Comparison of ENCODE assay signal across 15 cellular contexts in genomic region chr6:105711216-105711615, GRCh38.
DNase-seq lines count a peak whose midpoint lies in the region; ATAC-seq, FAIRE-seq and TF ChIP-seq lines count a peak whose summit lies in the region.
"Had no signal": no experiment of that assay in that cellular context is flagged by ENCODE, and none has a peak within 500 bp of the region (broad histone marks: within the 10 kb centered on the region; RNA-seq: fewer than 3 reads in every experiment).

No MANE protein-coding gene starts in this region.

- H3K9ac ChIP-seq in astrocyte (ENCODE audit: low read length) = no peak overlapping the region

- H3K27me3 ChIP-seq in astrocyte (ENCODE audit: insufficient read depth, low read length) = no peaks in the 10 kb centered on the region
- no peaks in the 10 kb centered on the region for H3K27me3 ChIP-seq in CD4-positive, alpha-beta T cell (ENCODE audit: control insufficient read depth, insufficient read depth, low read length)

- no peak overlapping the region for H3K27ac ChIP-seq in astrocyte (ENCODE audit: low read depth, low read length)
- H3K27ac ChIP-seq in CD4-positive, alpha-beta T cell (ENCODE audit: low read depth, low read length) = no peak overlapping the region

- peaks cover 3% of the 10 kb centered on the region for H3K36me3 Mint-ChIP-seq in astrocyte (ENCODE audit: low read depth, unreplicated experiment)
- peaks cover 5% of the 10 kb centered on the region for H3K36me3 Mint-ChIP-seq in CD4-positive, alpha-beta T cell (ENCODE audit: low read depth)
- H3K36me3 Mint-ChIP-seq: CD14-positive monocyte had no signal

- H2AFZ ChIP-seq in astrocyte (ENCODE audit: low read depth, low read length) = no peak overlapping the region

- H3K27me3 Mint-ChIP-seq in astrocyte (ENCODE audit: low read depth, unreplicated experiment) = no peaks in the 10 kb centered on the region
- peaks cover 13% of the 10 kb centered on the region for H3K27me3 Mint-ChIP-seq in CD4-positive, alpha-beta T cell

- peak overlapping the region; percentile 59 for H3K27ac Mint-ChIP-seq in astrocyte (ENCODE audit: unreplicated experiment)
- H3K27ac Mint-ChIP-seq in CD4-positive, alpha-beta T cell = no peak overlapping the region
- H3K27ac Mint-ChIP-seq: CD14-positive monocyte had no signal

- no peak for TF ChIP-seq CTCF in astrocyte (IDR thresholded peaks at IDR 0.05; ENCODE audit: insufficient read depth, low read depth, low read length)
- no peak for TF ChIP-seq CTCF in CD4-positive, alpha-beta T cell (IDR thresholded peaks at IDR 0.05)

- H3K4me1 Mint-ChIP-seq in astrocyte (ENCODE audit: low read depth, unreplicated experiment) = peaks cover 7% of the 10 kb centered on the region
- H3K4me1 Mint-ChIP-seq in CD4-positive, alpha-beta T cell (ENCODE audit: low read depth) = no peaks in the 10 kb centered on the region
- H3K4me1 Mint-ChIP-seq: CD14-positive monocyte had no signal

- H3K4me1 ChIP-seq in astrocyte (ENCODE audit: insufficient read depth, low read length) = no peaks in the 10 kb centered on the region

- no peaks in the 10 kb centered on the region for H3K79me2 ChIP-seq in astrocyte (ENCODE audit: insufficient read depth, low read length)

- H3K36me3 ChIP-seq in astrocyte (ENCODE audit: insufficient read depth, low read length) = no peaks in the 10 kb centered on the region

- FAIRE-seq in astrocyte (lab: Jason Lieb, UNC) (peak; percentile 43), urothelium cell line (lab: Jason Lieb, UNC) (no peak)
- FAIRE-seq: HTR-8/SVneo had no signal

- intact Hi-C loops in CD4-positive, alpha-beta T cell (cut with DNase I, micrococcal nuclease) = no loop called here

- H4K20me1 ChIP-seq in astrocyte (ENCODE audit: insufficient read depth, low read length) = no peaks in the 10 kb centered on the region

- H3K9me3 ChIP-seq in astrocyte (ENCODE audit: insufficient read depth, low read depth, low read length) = no peaks in the 10 kb centered on the region
- peaks cover 13% of the 10 kb centered on the region for H3K9me3 ChIP-seq in CD4-positive, alpha-beta T cell (ENCODE audit: control insufficient read depth, low read length)

- H3K4me3 ChIP-seq in astrocyte (ENCODE audit: insufficient read depth, low read depth, low read length) = no peak overlapping the region

- peaks cover 20% of the 10 kb centered on the region for H3K9me3 Mint-ChIP-seq in astrocyte (ENCODE audit: unreplicated experiment)
- peaks cover 12% of the 10 kb centered on the region for H3K9me3 Mint-ChIP-seq in CD4-positive, alpha-beta T cell

- no peak for ATAC-seq in CD4-positive, alpha-beta T cell (ENCODE audit: poor library complexity)

- H3K4me3 Mint-ChIP-seq in astrocyte (ENCODE audit: unreplicated experiment) = no peak overlapping the region
- no peak overlapping the region for H3K4me3 Mint-ChIP-seq in CD4-positive, alpha-beta T cell
- H3K4me3 Mint-ChIP-seq: CD14-positive monocyte had no signal

- DNase-seq in AG08396 (ENCODE audit: low spot score) (peak; percentile 10), HCEC 1CT (peak; percentile 62), astrocyte (ENCODE audit: low read depth) (peak; percentile 16), hepatic stellate cell (ENCODE audit: low spot score) (peak; percentile 8), NCI-H1436 (lab: John Stamatoyannopoulos, UW) (no peak), urothelium cell line (ENCODE audit: low spot score) (no peak)
- no peak for DNase-seq in effector CD4-positive, alpha-beta T cell
- no peak for DNase-seq in CD4-positive, alpha-beta T cell
- DNase-seq: COR-L47; NCI-H1417; NCI-H1930; NCI-H446 treated with DMSO at 0.1 percent for 48 hours; NK-92 treated with Interleukin-12 subunit alpha and Interleukin-12 subunit beta, amount 100 ng/mL, for 24 hours had no signal

- POLR2A ChIA-PET in CD4-positive, alpha-beta T cell (lab: Charles Lee) = no interaction called here

- CTCF ChIA-PET in CD4-positive, alpha-beta T cell (lab: Charles Lee) = no interaction called here

- no peak overlapping the region for H3K4me2 ChIP-seq in astrocyte (ENCODE audit: low read length)

Comparison
In these comparisons a context has a peak if more than half of its experiments do, and no peak if none do; other contexts are left out.
1. DNase-seq: peak in AG08396 (single experiment), HCEC 1CT (single experiment), astrocyte (single experiment) and hepatic stellate cell (single experiment); none in effector CD4-positive, alpha-beta T cell (single experiment), NCI-H1436 (single experiment), CD4-positive, alpha-beta T cell (0 of 10) and urothelium cell line (single experiment).